In the genomic region with DNA sequence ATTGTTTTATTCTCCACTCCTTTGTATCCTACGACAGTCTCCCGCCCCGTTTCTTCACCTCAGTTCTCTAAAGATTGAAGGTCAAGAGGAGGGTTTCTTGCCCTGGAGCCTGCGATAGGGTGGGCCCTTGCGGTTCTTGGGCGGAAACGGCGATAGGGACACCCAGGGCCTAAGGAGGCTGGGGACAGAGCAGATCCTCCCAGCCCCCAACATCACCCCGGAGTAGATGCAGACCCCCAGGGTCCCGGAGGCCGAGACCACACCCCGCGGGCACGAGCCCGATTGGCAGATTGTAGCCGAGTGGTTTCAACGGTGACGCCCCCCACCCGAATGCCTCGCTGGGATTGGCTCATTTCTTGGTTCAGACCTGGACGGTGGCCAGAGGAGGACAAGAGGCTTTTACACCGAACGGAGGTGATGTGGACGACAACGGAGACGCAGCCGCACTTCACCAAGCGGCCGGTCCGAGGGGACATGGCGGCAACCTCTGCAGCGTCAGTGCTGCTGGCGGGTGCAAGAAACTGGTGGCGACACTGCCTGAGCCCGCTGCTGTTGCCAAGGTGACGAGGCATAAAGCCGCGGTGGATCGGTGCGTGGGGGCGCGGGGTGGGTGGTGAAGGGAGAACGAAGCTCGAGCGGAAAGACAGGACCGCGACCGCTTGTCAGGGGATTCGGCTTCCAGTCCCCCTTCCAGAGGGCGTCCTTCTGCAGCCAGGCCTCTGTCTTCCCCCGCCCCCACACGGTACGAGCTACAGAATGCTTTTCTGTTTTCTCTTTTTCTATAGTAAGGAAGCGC, we compare ENCODE assay signal across 1 cellular context.
TF ChIP-seq lines count a peak whose summit lies in the region.

No MANE protein-coding gene starts in this region.

TF ChIP-seq in GM12878, 131 proteins besides CTCF, POLR2A, EP300 and RAD21 (continued from another document and continues in another):
- TF ChIP-seq, protein P1, sequence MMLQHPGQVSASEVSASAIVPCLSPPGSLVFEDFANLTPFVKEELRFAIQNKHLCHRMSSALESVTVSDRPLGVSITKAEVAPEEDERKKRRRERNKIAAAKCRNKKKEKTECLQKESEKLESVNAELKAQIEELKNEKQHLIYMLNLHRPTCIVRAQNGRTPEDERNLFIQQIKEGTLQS (IDR thresholded peaks at IDR 0.05; ENCODE audit: borderline replicate concordance, extremely low read depth, low read depth, low read length), result no peak
- TF ChIP-seq IRF4 (IDR thresholded peaks at IDR 0.05; ENCODE audit: low read depth, low read length) (no peak), ZNF622 (IDR thresholded peaks at IDR 0.05) (no peak), SREBF1 (IDR thresholded peaks at IDR 0.05; ENCODE audit: low read length) (no peak), SUPT20H (IDR thresholded peaks at IDR 0.05; ENCODE audit: borderline replicate concordance, control insufficient read depth, low read depth, low read length) (no peak), KLF5 (IDR thresholded peaks at IDR 0.05; ENCODE audit: partially characterized antibody) (no peak), TCF12 (IDR thresholded peaks at IDR 0.05; ENCODE audit: low read depth, low read length) (no peak), STAT3 (IDR thresholded peaks at IDR 0.05; ENCODE audit: low read depth, low read length) (no peak), FOS (IDR thresholded peaks at IDR 0.05; ENCODE audit: borderline replicate concordance, extremely low read depth, insufficient read length) (no peak), BACH1 (IDR thresholded peaks at IDR 0.05; ENCODE audit: borderline replicate concordance) (0 out of 2 replicates have a peak, but pooled peaks have one; percentile 35), JUND (IDR thresholded peaks at IDR 0.05; ENCODE audit: low read depth, low read length) (no peak), ETV6 (conservative IDR thresholded peaks at IDR 0.05 in 1 of 2, IDR thresholded peaks at IDR 0.05 in 1 of 2; ENCODE audit: borderline replicate concordance in 1 of 2, low read depth in 1 of 2) (no peak), SRF (IDR thresholded peaks at IDR 0.05; ENCODE audit: low read depth in 2 of 2, low read length in 2 of 2) (no peak), ESRRA (IDR thresholded peaks at IDR 0.05; ENCODE audit: low read length) (no peak), FOXM1 (IDR thresholded peaks at IDR 0.05; ENCODE audit: low read depth, low read length) (no peak), KAT2A (conservative IDR thresholded peaks at IDR 0.05; ENCODE audit: control insufficient read depth, low read depth, low read length) (no peak), PAX5 (IDR thresholded peaks at IDR 0.05; ENCODE audit: borderline replicate concordance, low read depth, low read length) (no peak), CHD4 (IDR thresholded peaks at IDR 0.05) (no peak), KDM1A (IDR thresholded peaks at IDR 0.05; ENCODE audit: borderline replicate concordance) (no peak), IKZF1 (conservative IDR thresholded peaks at IDR 0.05) (peak; percentile 70)
- TF ChIP-seq, protein P2, sequence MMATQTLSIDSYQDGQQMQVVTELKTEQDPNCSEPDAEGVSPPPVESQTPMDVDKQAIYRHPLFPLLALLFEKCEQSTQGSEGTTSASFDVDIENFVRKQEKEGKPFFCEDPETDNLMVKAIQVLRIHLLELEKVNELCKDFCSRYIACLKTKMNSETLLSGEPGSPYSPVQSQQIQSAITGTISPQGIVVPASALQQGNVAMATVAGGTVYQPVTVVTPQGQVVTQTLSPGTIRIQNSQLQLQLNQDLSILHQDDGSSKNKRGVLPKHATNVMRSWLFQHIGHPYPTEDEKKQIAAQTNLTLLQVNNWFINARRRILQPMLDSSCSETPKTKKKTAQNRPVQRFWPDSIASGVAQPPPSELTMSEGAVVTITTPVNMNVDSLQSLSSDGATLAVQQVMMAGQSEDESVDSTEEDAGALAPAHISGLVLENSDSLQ (IDR thresholded peaks at IDR 0.05), result peak; percentile 61
- TF ChIP-seq, protein P3, sequence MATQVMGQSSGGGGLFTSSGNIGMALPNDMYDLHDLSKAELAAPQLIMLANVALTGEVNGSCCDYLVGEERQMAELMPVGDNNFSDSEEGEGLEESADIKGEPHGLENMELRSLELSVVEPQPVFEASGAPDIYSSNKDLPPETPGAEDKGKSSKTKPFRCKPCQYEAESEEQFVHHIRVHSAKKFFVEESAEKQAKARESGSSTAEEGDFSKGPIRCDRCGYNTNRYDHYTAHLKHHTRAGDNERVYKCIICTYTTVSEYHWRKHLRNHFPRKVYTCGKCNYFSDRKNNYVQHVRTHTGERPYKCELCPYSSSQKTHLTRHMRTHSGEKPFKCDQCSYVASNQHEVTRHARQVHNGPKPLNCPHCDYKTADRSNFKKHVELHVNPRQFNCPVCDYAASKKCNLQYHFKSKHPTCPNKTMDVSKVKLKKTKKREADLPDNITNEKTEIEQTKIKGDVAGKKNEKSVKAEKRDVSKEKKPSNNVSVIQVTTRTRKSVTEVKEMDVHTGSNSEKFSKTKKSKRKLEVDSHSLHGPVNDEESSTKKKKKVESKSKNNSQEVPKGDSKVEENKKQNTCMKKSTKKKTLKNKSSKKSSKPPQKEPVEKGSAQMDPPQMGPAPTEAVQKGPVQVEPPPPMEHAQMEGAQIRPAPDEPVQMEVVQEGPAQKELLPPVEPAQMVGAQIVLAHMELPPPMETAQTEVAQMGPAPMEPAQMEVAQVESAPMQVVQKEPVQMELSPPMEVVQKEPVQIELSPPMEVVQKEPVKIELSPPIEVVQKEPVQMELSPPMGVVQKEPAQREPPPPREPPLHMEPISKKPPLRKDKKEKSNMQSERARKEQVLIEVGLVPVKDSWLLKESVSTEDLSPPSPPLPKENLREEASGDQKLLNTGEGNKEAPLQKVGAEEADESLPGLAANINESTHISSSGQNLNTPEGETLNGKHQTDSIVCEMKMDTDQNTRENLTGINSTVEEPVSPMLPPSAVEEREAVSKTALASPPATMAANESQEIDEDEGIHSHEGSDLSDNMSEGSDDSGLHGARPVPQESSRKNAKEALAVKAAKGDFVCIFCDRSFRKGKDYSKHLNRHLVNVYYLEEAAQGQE (IDR thresholded peaks at IDR 0.05; ENCODE audit: low read depth, low read length), result no peak
- TF ChIP-seq, protein P4, sequence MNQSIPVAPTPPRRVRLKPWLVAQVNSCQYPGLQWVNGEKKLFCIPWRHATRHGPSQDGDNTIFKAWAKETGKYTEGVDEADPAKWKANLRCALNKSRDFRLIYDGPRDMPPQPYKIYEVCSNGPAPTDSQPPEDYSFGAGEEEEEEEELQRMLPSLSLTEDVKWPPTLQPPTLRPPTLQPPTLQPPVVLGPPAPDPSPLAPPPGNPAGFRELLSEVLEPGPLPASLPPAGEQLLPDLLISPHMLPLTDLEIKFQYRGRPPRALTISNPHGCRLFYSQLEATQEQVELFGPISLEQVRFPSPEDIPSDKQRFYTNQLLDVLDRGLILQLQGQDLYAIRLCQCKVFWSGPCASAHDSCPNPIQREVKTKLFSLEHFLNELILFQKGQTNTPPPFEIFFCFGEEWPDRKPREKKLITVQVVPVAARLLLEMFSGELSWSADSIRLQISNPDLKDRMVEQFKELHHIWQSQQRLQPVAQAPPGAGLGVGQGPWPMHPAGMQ (IDR thresholded peaks at IDR 0.05; ENCODE audit: borderline replicate concordance), result no peak
- TF ChIP-seq, protein P5, sequence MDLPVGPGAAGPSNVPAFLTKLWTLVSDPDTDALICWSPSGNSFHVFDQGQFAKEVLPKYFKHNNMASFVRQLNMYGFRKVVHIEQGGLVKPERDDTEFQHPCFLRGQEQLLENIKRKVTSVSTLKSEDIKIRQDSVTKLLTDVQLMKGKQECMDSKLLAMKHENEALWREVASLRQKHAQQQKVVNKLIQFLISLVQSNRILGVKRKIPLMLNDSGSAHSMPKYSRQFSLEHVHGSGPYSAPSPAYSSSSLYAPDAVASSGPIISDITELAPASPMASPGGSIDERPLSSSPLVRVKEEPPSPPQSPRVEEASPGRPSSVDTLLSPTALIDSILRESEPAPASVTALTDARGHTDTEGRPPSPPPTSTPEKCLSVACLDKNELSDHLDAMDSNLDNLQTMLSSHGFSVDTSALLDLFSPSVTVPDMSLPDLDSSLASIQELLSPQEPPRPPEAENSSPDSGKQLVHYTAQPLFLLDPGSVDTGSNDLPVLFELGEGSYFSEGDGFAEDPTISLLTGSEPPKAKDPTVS (IDR thresholded peaks at IDR 0.05; ENCODE audit: low read depth, low read length), result no peak
- TF ChIP-seq, protein P6, sequence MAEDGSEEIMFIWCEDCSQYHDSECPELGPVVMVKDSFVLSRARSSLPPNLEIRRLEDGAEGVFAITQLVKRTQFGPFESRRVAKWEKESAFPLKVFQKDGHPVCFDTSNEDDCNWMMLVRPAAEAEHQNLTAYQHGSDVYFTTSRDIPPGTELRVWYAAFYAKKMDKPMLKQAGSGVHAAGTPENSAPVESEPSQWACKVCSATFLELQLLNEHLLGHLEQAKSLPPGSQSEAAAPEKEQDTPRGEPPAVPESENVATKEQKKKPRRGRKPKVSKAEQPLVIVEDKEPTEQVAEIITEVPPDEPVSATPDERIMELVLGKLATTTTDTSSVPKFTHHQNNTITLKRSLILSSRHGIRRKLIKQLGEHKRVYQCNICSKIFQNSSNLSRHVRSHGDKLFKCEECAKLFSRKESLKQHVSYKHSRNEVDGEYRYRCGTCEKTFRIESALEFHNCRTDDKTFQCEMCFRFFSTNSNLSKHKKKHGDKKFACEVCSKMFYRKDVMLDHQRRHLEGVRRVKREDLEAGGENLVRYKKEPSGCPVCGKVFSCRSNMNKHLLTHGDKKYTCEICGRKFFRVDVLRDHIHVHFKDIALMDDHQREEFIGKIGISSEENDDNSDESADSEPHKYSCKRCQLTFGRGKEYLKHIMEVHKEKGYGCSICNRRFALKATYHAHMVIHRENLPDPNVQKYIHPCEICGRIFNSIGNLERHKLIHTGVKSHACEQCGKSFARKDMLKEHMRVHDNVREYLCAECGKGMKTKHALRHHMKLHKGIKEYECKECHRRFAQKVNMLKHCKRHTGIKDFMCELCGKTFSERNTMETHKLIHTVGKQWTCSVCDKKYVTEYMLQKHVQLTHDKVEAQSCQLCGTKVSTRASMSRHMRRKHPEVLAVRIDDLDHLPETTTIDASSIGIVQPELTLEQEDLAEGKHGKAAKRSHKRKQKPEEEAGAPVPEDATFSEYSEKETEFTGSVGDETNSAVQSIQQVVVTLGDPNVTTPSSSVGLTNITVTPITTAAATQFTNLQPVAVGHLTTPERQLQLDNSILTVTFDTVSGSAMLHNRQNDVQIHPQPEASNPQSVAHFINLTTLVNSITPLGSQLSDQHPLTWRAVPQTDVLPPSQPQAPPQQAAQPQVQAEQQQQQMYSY (CRISPR knock-in tag; IDR thresholded peaks at IDR 0.05), result no peak
- TF ChIP-seq, protein P7, sequence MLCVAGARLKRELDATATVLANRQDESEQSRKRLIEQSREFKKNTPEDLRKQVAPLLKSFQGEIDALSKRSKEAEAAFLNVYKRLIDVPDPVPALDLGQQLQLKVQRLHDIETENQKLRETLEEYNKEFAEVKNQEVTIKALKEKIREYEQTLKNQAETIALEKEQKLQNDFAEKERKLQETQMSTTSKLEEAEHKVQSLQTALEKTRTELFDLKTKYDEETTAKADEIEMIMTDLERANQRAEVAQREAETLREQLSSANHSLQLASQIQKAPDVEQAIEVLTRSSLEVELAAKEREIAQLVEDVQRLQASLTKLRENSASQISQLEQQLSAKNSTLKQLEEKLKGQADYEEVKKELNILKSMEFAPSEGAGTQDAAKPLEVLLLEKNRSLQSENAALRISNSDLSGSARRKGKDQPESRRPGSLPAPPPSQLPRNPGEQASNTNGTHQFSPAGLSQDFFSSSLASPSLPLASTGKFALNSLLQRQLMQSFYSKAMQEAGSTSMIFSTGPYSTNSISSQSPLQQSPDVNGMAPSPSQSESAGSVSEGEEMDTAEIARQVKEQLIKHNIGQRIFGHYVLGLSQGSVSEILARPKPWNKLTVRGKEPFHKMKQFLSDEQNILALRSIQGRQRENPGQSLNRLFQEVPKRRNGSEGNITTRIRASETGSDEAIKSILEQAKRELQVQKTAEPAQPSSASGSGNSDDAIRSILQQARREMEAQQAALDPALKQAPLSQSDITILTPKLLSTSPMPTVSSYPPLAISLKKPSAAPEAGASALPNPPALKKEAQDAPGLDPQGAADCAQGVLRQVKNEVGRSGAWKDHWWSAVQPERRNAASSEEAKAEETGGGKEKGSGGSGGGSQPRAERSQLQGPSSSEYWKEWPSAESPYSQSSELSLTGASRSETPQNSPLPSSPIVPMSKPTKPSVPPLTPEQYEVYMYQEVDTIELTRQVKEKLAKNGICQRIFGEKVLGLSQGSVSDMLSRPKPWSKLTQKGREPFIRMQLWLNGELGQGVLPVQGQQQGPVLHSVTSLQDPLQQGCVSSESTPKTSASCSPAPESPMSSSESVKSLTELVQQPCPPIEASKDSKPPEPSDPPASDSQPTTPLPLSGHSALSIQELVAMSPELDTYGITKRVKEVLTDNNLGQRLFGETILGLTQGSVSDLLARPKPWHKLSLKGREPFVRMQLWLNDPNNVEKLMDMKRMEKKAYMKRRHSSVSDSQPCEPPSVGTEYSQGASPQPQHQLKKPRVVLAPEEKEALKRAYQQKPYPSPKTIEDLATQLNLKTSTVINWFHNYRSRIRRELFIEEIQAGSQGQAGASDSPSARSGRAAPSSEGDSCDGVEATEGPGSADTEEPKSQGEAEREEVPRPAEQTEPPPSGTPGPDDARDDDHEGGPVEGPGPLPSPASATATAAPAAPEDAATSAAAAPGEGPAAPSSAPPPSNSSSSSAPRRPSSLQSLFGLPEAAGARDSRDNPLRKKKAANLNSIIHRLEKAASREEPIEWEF (IDR thresholded peaks at IDR 0.05; ENCODE audit: insufficient replicate concordance, low read depth, low read length), result no peak
- TF ChIP-seq, protein P8, sequence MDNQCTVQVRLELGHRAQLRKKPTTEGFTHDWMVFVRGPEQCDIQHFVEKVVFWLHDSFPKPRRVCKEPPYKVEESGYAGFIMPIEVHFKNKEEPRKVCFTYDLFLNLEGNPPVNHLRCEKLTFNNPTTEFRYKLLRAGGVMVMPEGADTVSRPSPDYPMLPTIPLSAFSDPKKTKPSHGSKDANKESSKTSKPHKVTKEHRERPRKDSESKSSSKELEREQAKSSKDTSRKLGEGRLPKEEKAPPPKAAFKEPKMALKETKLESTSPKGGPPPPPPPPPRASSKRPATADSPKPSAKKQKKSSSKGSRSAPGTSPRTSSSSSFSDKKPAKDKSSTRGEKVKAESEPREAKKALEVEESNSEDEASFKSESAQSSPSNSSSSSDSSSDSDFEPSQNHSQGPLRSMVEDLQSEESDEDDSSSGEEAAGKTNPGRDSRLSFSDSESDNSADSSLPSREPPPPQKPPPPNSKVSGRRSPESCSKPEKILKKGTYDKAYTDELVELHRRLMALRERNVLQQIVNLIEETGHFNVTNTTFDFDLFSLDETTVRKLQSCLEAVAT (IDR thresholded peaks at IDR 0.05), result 0 out of 2 replicates have a peak, but pooled peaks have one; percentile 48
- TF ChIP-seq, protein P9, sequence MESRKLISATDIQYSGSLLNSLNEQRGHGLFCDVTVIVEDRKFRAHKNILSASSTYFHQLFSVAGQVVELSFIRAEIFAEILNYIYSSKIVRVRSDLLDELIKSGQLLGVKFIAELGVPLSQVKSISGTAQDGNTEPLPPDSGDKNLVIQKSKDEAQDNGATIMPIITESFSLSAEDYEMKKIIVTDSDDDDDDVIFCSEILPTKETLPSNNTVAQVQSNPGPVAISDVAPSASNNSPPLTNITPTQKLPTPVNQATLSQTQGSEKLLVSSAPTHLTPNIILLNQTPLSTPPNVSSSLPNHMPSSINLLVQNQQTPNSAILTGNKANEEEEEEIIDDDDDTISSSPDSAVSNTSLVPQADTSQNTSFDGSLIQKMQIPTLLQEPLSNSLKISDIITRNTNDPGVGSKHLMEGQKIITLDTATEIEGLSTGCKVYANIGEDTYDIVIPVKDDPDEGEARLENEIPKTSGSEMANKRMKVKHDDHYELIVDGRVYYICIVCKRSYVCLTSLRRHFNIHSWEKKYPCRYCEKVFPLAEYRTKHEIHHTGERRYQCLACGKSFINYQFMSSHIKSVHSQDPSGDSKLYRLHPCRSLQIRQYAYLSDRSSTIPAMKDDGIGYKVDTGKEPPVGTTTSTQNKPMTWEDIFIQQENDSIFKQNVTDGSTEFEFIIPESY (IDR thresholded peaks at IDR 0.05), result no peak
